Comparison of ENCODE assay signal across 9 cellular contexts in the genomic region with DNA sequence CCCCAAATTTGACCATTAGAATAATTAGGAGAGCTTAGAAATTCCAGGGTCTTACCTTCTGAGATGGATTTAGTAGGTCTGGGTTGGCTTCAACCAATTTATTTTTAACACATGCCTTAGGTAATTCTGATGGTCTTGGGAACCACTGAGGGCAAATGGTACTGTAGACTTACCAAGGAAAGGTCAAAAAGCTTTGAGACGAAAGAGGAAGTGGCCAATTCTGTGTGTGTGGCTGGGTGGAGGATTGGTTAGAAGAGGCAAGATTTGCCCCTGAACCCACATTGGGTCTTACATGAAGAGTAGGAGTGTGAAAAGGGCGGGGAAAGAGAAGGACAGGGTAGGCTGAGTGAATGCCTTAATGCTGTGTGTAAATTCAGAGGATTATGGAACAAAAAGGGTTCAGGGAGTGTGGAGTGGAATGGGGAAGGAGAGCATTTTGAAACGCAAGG. TPM values are rescaled to one million over a fixed set of nuclear protein-coding genes. Genes with fewer than 3 reads are reported as not detected.
DNase-seq lines count a peak whose midpoint lies in the region; ATAC-seq and TF ChIP-seq lines count a peak whose summit lies in the region.
"Had no signal": no experiment of that assay in that cellular context is flagged by ENCODE, and none has a peak within 500 bp of the region (broad histone marks: within the 10 kb centered on the region; RNA-seq: fewer than 3 reads in every experiment).

No MANE protein-coding gene starts in this region.

- ATAC-seq in GM21423 (IDR thresholded peaks at IDR 0.05; ENCODE audit: unreplicated experiment) (peak; percentile 50), HG02970 (IDR thresholded peaks at IDR 0.05; ENCODE audit: low FRiP score, unreplicated experiment) (no peak)

- in situ Hi-C loops in G401 (cut with HindIII; ENCODE audit: low sequenced_read_pairs), result no loop called here

- H4K20me1 ChIP-seq in OCI-LY7 (ENCODE audit: insufficient read depth, low read length), result peaks cover 7% of the 10 kb centered on the region; the same call in 1 of the 2 replicates

- H3K9me3 ChIP-seq in OCI-LY7 (ENCODE audit: low read length) (no peaks in the 10 kb centered on the region), esophagus squamous epithelium (no peaks in the 10 kb centered on the region)

- H3K27ac ChIP-seq in OCI-LY7 (ENCODE audit: low read depth, low read length, poor library complexity, severe bottlenecking) (peak overlapping the region; percentile 39), esophagus squamous epithelium (peak overlapping the region; percentile 6 to 99 (median 74))

- WGBS in esophagus squamous epithelium, 2 donors, result 42 to 58% methylated on average over 3 of the region's 3 CpGs

- no peaks in the 10 kb centered on the region for H3K27me3 ChIP-seq in esophagus squamous epithelium

- no peak overlapping the region for H2AFZ ChIP-seq in OCI-LY7 (ENCODE audit: low read length)

- peaks cover 46% of the 10 kb centered on the region for H3K4me1 ChIP-seq in OCI-LY7 (ENCODE audit: insufficient read depth, low read length, poor library complexity, severe bottlenecking)
- peaks cover 32 to 74% (median 43%) of the 10 kb centered on the region in 3 donors for H3K4me1 ChIP-seq in esophagus squamous epithelium

- peaks cover 57% of the 10 kb centered on the region for H3K79me2 ChIP-seq in OCI-LY7 (ENCODE audit: insufficient read depth, low read depth, low read length)

- DNase-seq in CMK (ENCODE audit: low read depth) (peak; percentile 11), OCI-LY7 (ENCODE audit: low spot score) (peak; percentile 83), esophagus squamous epithelium (lab: John Stamatoyannopoulos, UW) (no peak), G401 (ENCODE audit: low spot score) (no peak), NCI-H748 (lab: John Stamatoyannopoulos, UW; ENCODE audit: unreplicated experiment) (no peak)
- DNase-seq in stimulated activated naive CD4-positive, alpha-beta T cell (lab: John Stamatoyannopoulos, UW), result no peak
- DNase-seq: stimulated activated CD4-positive, alpha-beta T cell treated with anti-CD3 and anti-CD28 coated beads, Interleukin-4, amount 100 ng/mL, for 24 hours had no signal

- no peaks in the 10 kb centered on the region for H3K9me2 ChIP-seq in OCI-LY7 (ENCODE audit: insufficient read depth, low read length)

- H3K4me2 ChIP-seq in OCI-LY7 (ENCODE audit: low read length), result peak overlapping the region; percentile 65

- CTCF ChIA-PET in OCI-LY7 (lab: Charles Lee; ENCODE audit: unreplicated experiment), result no interaction called here

- BruUV-seq in OCI-LY7 (replicated peaks; lab: Mats Ljungman, UMichigan), result no TSS peak

- H3K36me3 ChIP-seq in OCI-LY7 (ENCODE audit: insufficient read depth, low read length), result peaks cover 37% of the 10 kb centered on the region
- peaks cover 0 to 17% (median 10%) of the 10 kb centered on the region in 3 donors for H3K36me3 ChIP-seq in esophagus squamous epithelium

- POLR2A ChIA-PET in OCI-LY7 (lab: Charles Lee), result interaction anchor here (0.9 to 1.0 kb wide), 2 partner anchors 41 to 302 kb away, joined by 3 to 9 read pairs; no protein-coding TSS in a partner anchor

- peak overlapping the region; percentile 37 for H3K4me3 ChIP-seq in OCI-LY7 (ENCODE audit: low read depth, low read length, poor library complexity, severe bottlenecking)
- peak overlapping the region in 1 of 4 donors; percentile 9 for H3K4me3 ChIP-seq in esophagus squamous epithelium

- TF ChIP-seq POLR2A in esophagus squamous epithelium (IDR thresholded peaks at IDR 0.05), result no peak

- TF ChIP-seq CTCF in OCI-LY7 (conservative IDR thresholded peaks at IDR 0.05; ENCODE audit: low read length) (no peak), esophagus squamous epithelium (IDR thresholded peaks at IDR 0.05) (no peak)

- intact Hi-C loops in OCI-LY7 (cut with micrococcal nuclease; ENCODE audit: unreplicated experiment), result no loop called here
- intact Hi-C loops in esophagus squamous epithelium (cut with DNase I), result no loop called here

RNA-seq across cellular contexts. Expression of a gene that starts 2.7 kb away (rescaled TPM):
- total RNA-seq in OCI-LY7 (2014; rRNA removed; shearing (Covaris generic)), result 19.3 and 26.1 TPM in 2 replicates
- total RNA-seq in OCI-LY7 (2022) (32.2 and 36.8 TPM in 2 replicates), esophagus squamous epithelium (10 to 100 TPM; 45.9 to 67.9 (median 54.5) TPM)
- 33.2 and 34.8 TPM in 2 replicates for total RNA-seq in G401 (2014; rRNA removed; shearing (Covaris generic))

Comparison
In these comparisons a context has a peak if more than half of its experiments do, and no peak if none do; other contexts are left out.
1. DNase-seq: peak in CMK (single experiment) and OCI-LY7 (single experiment); none in esophagus squamous epithelium (single experiment), G401 (single experiment), stimulated activated naive CD4-positive, alpha-beta T cell (0 of 6) and NCI-H748 (single experiment).